ENCODE assay signal across 8 cellular contexts in genomic region chr12:64610660-64611429, GRCh38. TPM values are rescaled to one million over a fixed set of nuclear protein-coding genes. Genes with fewer than 3 reads are reported as not detected.
DNase-seq lines count a peak whose midpoint lies in the region; ATAC-seq and TF ChIP-seq lines count a peak whose summit lies in the region.

No MANE protein-coding gene starts in this region.

- intact Hi-C loops in activated CD4-positive, alpha-beta memory T cell treated with anti-CD3 and anti-CD28 coated beads for 36 hours (cut with micrococcal nuclease) = loop anchor here (1.0 kb wide), 2 partner anchors 14 to 148 kb away; partner anchors contain the start of gene GNS
- intact Hi-C loops in mucosa of descending colon (cut with DNase I, micrococcal nuclease) = loop anchor here (2.0 to 10.0 kb wide), 3 partner anchors 26 to 84 kb away; no protein-coding TSS in a partner anchor

- CTCF ChIA-PET in activated CD4-positive, alpha-beta memory T cell treated with anti-CD3 and anti-CD28 coated beads for 36 hours (lab: Charles Lee) = interaction anchor here (0.8 to 5.8 kb wide), 9 partner anchors 15 to 85 kb away, joined by 3 to 87 read pairs (median 4); no protein-coding TSS in a partner anchor

- peak overlapping the region; percentile 92 for H3K27ac Mint-ChIP-seq in activated CD4-positive, alpha-beta memory T cell treated with anti-CD3 and anti-CD28 coated beads for 36 hours
- peak overlapping the region; percentile 89 to 95 for H3K27ac Mint-ChIP-seq in effector memory CD8-positive, alpha-beta T cell

- peaks cover 29% of the 10 kb centered on the region for H3K4me1 ChIP-seq in mucosa of descending colon (ENCODE audit: low read depth)

- H3K4me3 Mint-ChIP-seq in activated CD4-positive, alpha-beta memory T cell treated with anti-CD3 and anti-CD28 coated beads for 36 hours = peak overlapping the region; percentile 95
- peak overlapping the region; percentile 92 to 96 for H3K4me3 Mint-ChIP-seq in effector memory CD8-positive, alpha-beta T cell

- no peaks in the 10 kb centered on the region for H3K9me3 Mint-ChIP-seq in activated CD4-positive, alpha-beta memory T cell treated with anti-CD3 and anti-CD28 coated beads for 36 hours
- H3K9me3 Mint-ChIP-seq in effector memory CD8-positive, alpha-beta T cell = no peaks in the 10 kb centered on the region

- peak; percentile 21 to 47 for DNase-seq in SHP77 (lab: John Stamatoyannopoulos, UW)
- no peak for DNase-seq in SHP77 treated with DMSO at 0.1 percent for 48 hours (lab: John Stamatoyannopoulos, UW)
- DNase-seq in NCI-H345 treated with DMSO at 0.1 percent for 48 hours (lab: John Stamatoyannopoulos, UW; ENCODE audit: unreplicated experiment) = peak; percentile 23
- DNase-seq in activated CD4-positive, alpha-beta memory T cell treated with anti-CD3 and anti-CD28 coated beads for 36 hours = peak; percentile 80
- DNase-seq in effector memory CD8-positive, alpha-beta T cell = peak; percentile 52 to 61 (median 60)
- DNase-seq in mucosa of descending colon = peak; percentile 66 to 92 (median 83)
- DNase-seq in stimulated activated CD8-positive, alpha-beta memory T cell treated with anti-CD3 and anti-CD28 coated beads, Interleukin-7, amount 100 ng/mL, for 48 hours (ENCODE audit: extremely low read depth in 1 of 2, low read depth in 1 of 2) = peak; percentile 58 to 68

- H3K4me3 ChIP-seq in mucosa of descending colon = peak overlapping the region; percentile 90

- TF ChIP-seq CTCF in mucosa of descending colon (IDR thresholded peaks at IDR 0.05) = no peak

- peak; percentile 37 for ATAC-seq in HG02884 (IDR thresholded peaks at IDR 0.05; ENCODE audit: unreplicated experiment)
- ATAC-seq in effector memory CD8-positive, alpha-beta T cell (replicated peaks) = peak; percentile 58
- peak; percentile 75 for ATAC-seq in mucosa of descending colon

- no peaks in the 10 kb centered on the region for H3K27me3 Mint-ChIP-seq in activated CD4-positive, alpha-beta memory T cell treated with anti-CD3 and anti-CD28 coated beads for 36 hours
- H3K27me3 Mint-ChIP-seq in effector memory CD8-positive, alpha-beta T cell = no peaks in the 10 kb centered on the region

- H3K9me3 ChIP-seq in mucosa of descending colon = no peaks in the 10 kb centered on the region

- peaks cover 40% of the 10 kb centered on the region for H3K4me1 Mint-ChIP-seq in activated CD4-positive, alpha-beta memory T cell treated with anti-CD3 and anti-CD28 coated beads for 36 hours (ENCODE audit: low read depth)
- peaks cover 37 to 48% of the 10 kb centered on the region in 2 donors for H3K4me1 Mint-ChIP-seq in effector memory CD8-positive, alpha-beta T cell (ENCODE audit: low read depth in 2 of 2)

- H3K36me3 ChIP-seq in mucosa of descending colon (ENCODE audit: low read depth) = no peaks in the 10 kb centered on the region

- peaks cover 28% of the 10 kb centered on the region for H3K36me3 Mint-ChIP-seq in activated CD4-positive, alpha-beta memory T cell treated with anti-CD3 and anti-CD28 coated beads for 36 hours
- peaks cover 38% of the 10 kb centered on the region for H3K36me3 Mint-ChIP-seq in effector memory CD8-positive, alpha-beta T cell (ENCODE audit: insufficient read depth)

- POLR2A ChIA-PET in activated CD4-positive, alpha-beta memory T cell treated with anti-CD3 and anti-CD28 coated beads for 36 hours (lab: Charles Lee) = interaction anchor here (0.6 to 3.0 kb wide), 12 partner anchors 15 to 79 kb away, joined by 3 to 19 read pairs (median 3); no protein-coding TSS in a partner anchor

RNA-seq across cellular contexts. Expression of gene RASSF3, which starts 0.6 kb away (rescaled TPM):
- 10 to 100 TPM; 40.6 to 40.7 TPM for total RNA-seq in activated CD4-positive, alpha-beta memory T cell treated with anti-CD3 and anti-CD28 coated beads for 36 hours
- 100 to 1,000 TPM in 1 of 3 donors, 10 to 100 TPM in 2; 88.0 to 331 (median 90.2) TPM for total RNA-seq in mucosa of descending colon
